ENCODE assay signal across 9 cellular contexts in the genomic region with DNA sequence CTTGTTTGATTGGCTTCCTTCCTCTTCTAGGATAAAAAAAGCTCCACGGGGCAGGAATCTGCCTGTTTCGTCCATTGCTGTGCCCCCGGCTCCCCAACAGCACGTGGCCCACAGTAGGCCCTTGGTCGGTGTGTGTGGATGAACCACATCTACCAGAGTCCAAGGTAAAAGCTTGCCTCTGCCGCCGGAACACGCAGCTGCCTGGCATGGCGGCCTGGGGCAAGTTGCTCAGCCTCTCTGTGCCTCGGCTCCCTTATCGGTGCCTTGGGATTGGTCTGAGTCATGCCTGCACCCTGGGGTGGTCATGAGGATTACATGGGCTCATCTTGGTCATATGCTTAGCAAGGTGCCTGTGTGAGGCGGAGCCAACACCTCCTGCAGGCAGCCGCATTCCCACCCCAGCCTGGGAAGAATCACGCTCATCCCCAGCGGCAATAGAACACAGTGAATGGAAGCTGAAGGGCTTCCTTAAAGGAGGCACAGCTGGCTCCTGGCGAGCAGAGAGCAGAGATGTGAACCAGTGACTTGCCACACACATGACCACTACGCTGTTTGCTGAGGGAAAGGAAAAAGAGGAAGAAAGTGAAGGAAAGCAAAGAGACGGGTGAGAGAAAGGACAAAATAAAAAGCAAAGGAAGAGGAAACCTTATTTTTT. TPM values are rescaled to one million over a fixed set of nuclear protein-coding genes. Genes with fewer than 3 reads are reported as not detected.
DNase-seq lines count a peak whose midpoint lies in the region; ATAC-seq and TF ChIP-seq lines count a peak whose summit lies in the region.
"Had no signal": no experiment of that assay in that cellular context is flagged by ENCODE, and none has a peak within 500 bp of the region (broad histone marks: within the 10 kb centered on the region; RNA-seq: fewer than 3 reads in every experiment).

No MANE protein-coding gene starts in this region.

- DNase-seq in OCI-M1 (lab: John Stamatoyannopoulos, UW) = peak; percentile 99
- DNase-seq in foreskin melanocyte = peak; percentile 88
- DNase-seq in stimulated activated naive CD8-positive, alpha-beta T cell treated with anti-CD3 and anti-CD28 coated beads, Interleukin-15, amount 100 ng/mL, for 72 hours = no peak
- no peak for DNase-seq in glutamatergic neuron
- DNase-seq: activated T-cell treated with anti-CD3 and anti-CD28 coated beads, Interleukin-2, amount 50 U/mL, for 48 hours had no signal

- no peaks in the 10 kb centered on the region for H3K36me3 Mint-ChIP-seq in glutamatergic neuron (ENCODE audit: unreplicated experiment)

- H3K27ac Mint-ChIP-seq in stimulated activated naive CD8-positive, alpha-beta T cell treated with anti-CD3 and anti-CD28 coated beads, Interleukin-15, amount 100 ng/mL, for 72 hours = peak overlapping the region; percentile 4 to 14
- H3K27ac Mint-ChIP-seq in glutamatergic neuron (ENCODE audit: unreplicated experiment) = no peak overlapping the region
- H3K27ac Mint-ChIP-seq: nephron had no signal

- ATAC-seq in GM21717 (IDR thresholded peaks at IDR 0.05; ENCODE audit: unreplicated experiment) = peak; percentile 53
- ATAC-seq in stimulated activated naive CD8-positive, alpha-beta T cell treated with anti-CD3 and anti-CD28 coated beads, Interleukin-15, amount 100 ng/mL, for 72 hours = no peak
- ATAC-seq in HG02571 (IDR thresholded peaks at IDR 0.05; ENCODE audit: unreplicated experiment) = no peak
- ATAC-seq in HG02973 (IDR thresholded peaks at IDR 0.05; ENCODE audit: unreplicated experiment) = no peak

- TF ChIP-seq CTCF in glutamatergic neuron (IDR thresholded peaks at IDR 0.05; ENCODE audit: partially characterized antibody, unreplicated experiment) = no peak

- H3K27me3 Mint-ChIP-seq in stimulated activated naive CD8-positive, alpha-beta T cell treated with anti-CD3 and anti-CD28 coated beads, Interleukin-15, amount 100 ng/mL, for 72 hours = peaks cover 16% of the 10 kb centered on the region
- H3K27me3 Mint-ChIP-seq in glutamatergic neuron (ENCODE audit: unreplicated experiment) = peaks cover 4% of the 10 kb centered on the region

- H3K4me1 Mint-ChIP-seq in stimulated activated naive CD8-positive, alpha-beta T cell treated with anti-CD3 and anti-CD28 coated beads, Interleukin-15, amount 100 ng/mL, for 72 hours = peaks cover 21% of the 10 kb centered on the region
- H3K4me1 Mint-ChIP-seq in glutamatergic neuron (ENCODE audit: low read depth, unreplicated experiment) = peaks cover 10% of the 10 kb centered on the region

- H3K4me3 Mint-ChIP-seq in stimulated activated naive CD8-positive, alpha-beta T cell treated with anti-CD3 and anti-CD28 coated beads, Interleukin-15, amount 100 ng/mL, for 72 hours = peak overlapping the region; percentile 1 to 5
- H3K4me3 Mint-ChIP-seq in glutamatergic neuron (ENCODE audit: unreplicated experiment) = no peak overlapping the region
- H3K4me3 Mint-ChIP-seq: nephron had no signal

- H3K9me3 Mint-ChIP-seq in stimulated activated naive CD8-positive, alpha-beta T cell treated with anti-CD3 and anti-CD28 coated beads, Interleukin-15, amount 100 ng/mL, for 72 hours = no peaks in the 10 kb centered on the region
- peaks cover 5% of the 10 kb centered on the region for H3K9me3 Mint-ChIP-seq in glutamatergic neuron (ENCODE audit: unreplicated experiment)
- H3K9me3 Mint-ChIP-seq: nephron had no signal

RNA-seq across cellular contexts. Expression of gene SCARB1, which starts 5.5 kb away (rescaled TPM):
- 25.1 TPM for total RNA-seq in glutamatergic neuron (ENCODE audit: unreplicated experiment)

RNA-seq across cellular contexts. Expression of gene UBC, which starts 45.3 kb away (rescaled TPM):
- total RNA-seq in glutamatergic neuron (ENCODE audit: unreplicated experiment) = 966 TPM

Comparison
In these comparisons a context has a peak if more than half of its experiments do, and no peak if none do; other contexts are left out.
1. DNase-seq: peak in OCI-M1 (single experiment) and foreskin melanocyte (single experiment); none in stimulated activated naive CD8-positive, alpha-beta T cell treated with anti-CD3 and anti-CD28 coated beads, Interleukin-15, amount 100 ng/mL, for 72 hours (0 of 2) and glutamatergic neuron (single experiment).